In the genomic region with DNA sequence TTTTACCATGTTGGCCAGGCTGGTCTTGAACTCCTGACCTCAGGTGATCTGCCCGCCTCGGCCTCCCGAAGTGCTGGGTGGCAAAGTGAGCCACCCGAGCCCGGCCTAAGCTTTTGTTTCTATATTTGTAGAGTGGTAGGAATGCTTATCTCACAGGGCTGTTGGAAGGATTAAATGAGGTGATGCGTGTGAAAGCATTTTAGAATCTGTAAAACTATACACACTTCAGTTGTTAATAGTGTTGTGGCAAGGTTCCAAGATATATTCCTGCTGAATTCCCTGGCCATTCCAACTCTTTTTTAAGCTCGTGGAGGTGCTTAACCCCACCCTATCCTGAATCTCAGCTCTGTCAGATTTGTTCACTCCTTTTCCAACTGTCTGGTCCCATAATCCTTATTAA, we compare ENCODE assay signal across 29 cellular contexts.
"Had no signal": no experiment of that assay in that cellular context is flagged by ENCODE, and none has a peak within 500 bp of the region (broad histone marks: within the 10 kb centered on the region; RNA-seq: fewer than 3 reads in every experiment).

No MANE protein-coding gene starts in this region.

- DNase-seq: activated CD4-positive, alpha-beta memory T cell treated with anti-CD3 and anti-CD28 coated beads for 36 hours; activated CD4-positive, alpha-beta T cell treated with anti-CD3 and anti-CD28 coated beads, Interleukin-2, amount 10 ng/mL, durations not matched to agents 24 days and 14 days; activated CD4-positive, CD25-positive, alpha-beta regulatory T cell treated with anti-CD3 and anti-CD28 coated beads, Interleukin-2, amount 50 U/mL, for 72 hours; activated CD8-positive, alpha-beta memory T cell treated with anti-CD3 and anti-CD28 coated beads, Interleukin-2, amount 50 U/mL, for 48 hours; activated gamma-delta T cell; activated naive CD4-positive, alpha-beta T cell treated with anti-CD3 and anti-CD28 coated beads, Interleukin-2, amount 10 ng/mL, durations not matched to agents 7 days and 5 days; activated T-cell treated with anti-CD3 and anti-CD28 coated beads, Interleukin-2, amount 50 U/mL, for 24 hours; amniotic stem cell; endodermal cell; foreskin fibroblast; kidney glomerular epithelial cell; left lung; nephron progenitor cell; stimulated activated CD4-positive, alpha-beta T cell treated with anti-CD3 and anti-CD28 coated beads, Interleukin-12 subunit alpha, Interleukin-12 subunit beta, amount 100 ng/mL, for 4 hours; stimulated activated CD4-positive, alpha-beta T cell treated with anti-CD3 and anti-CD28 coated beads, Interleukin-4, amount 100 ng/mL, for 24 hours; substantia nigra; T-helper 9 cell; uterus had no signal

- H3K4me3 ChIP-seq: breast epithelium, left lung, skin epidermis, uterus had no signal

- H3K4me1 ChIP-seq: breast epithelium, uterus had no signal

- H3K36me3 ChIP-seq: breast epithelium, left lung, neutrophil, uterus had no signal

- H3K4me1 Mint-ChIP-seq: activated CD4-positive, alpha-beta T cell treated with anti-CD3 and anti-CD28 coated beads, Interleukin-2, amount 10 ng/mL, durations not matched to agents 24 days and 14 days; activated naive CD4-positive, alpha-beta T cell treated with anti-CD3 and anti-CD28 coated beads, Interleukin-2, amount 10 ng/mL, durations not matched to agents 7 days and 5 days; central memory CD8-positive, alpha-beta T cell; stimulated activated effector memory CD8-positive, alpha-beta T cell treated with anti-CD3 and anti-CD28 coated beads, Interleukin-12 subunit alpha, Interleukin-12 subunit beta, amount 100 ng/mL, for 72 hours had no signal

- ATAC-seq: esophagus mucosa; left lung; sciatic nerve; stimulated activated effector memory CD8-positive, alpha-beta T cell treated with anti-CD3 and anti-CD28 coated beads, Interleukin-12 subunit alpha, Interleukin-12 subunit beta, amount 100 ng/mL, for 72 hours had no signal

- H3K27ac Mint-ChIP-seq: activated CD4-positive, alpha-beta memory T cell treated with anti-CD3 and anti-CD28 coated beads for 36 hours; activated CD4-positive, alpha-beta T cell treated with anti-CD3 and anti-CD28 coated beads, Interleukin-2, amount 10 ng/mL, durations not matched to agents 24 days and 14 days; activated naive CD4-positive, alpha-beta T cell treated with anti-CD3 and anti-CD28 coated beads, Interleukin-2, amount 10 ng/mL, durations not matched to agents 7 days and 5 days; activated T-cell treated with anti-CD3 and anti-CD28 coated beads, Interleukin-2, amount 50 U/mL, for 24 hours; dendritic cell treated with granulocyte-macrophage colony-stimulating factor and Interleukin-4, amounts not matched to agents 40 ng/mL and 50 ng/mL, for 4 days; endodermal cell; nephron progenitor cell; stimulated activated effector memory CD8-positive, alpha-beta T cell treated with anti-CD3 and anti-CD28 coated beads, Interleukin-12 subunit alpha, Interleukin-12 subunit beta, amount 100 ng/mL, for 72 hours; stimulated activated naive CD8-positive, alpha-beta T cell treated with anti-CD3 and anti-CD28 coated beads, Interleukin-15, Interleukin-2, amounts not matched to agents 100 ng/mL and 50 ng/mL, for 24 hours; type B pancreatic cell had no signal

- H3K9me3 Mint-ChIP-seq: activated CD4-positive, alpha-beta memory T cell treated with anti-CD3 and anti-CD28 coated beads for 36 hours; activated CD4-positive, alpha-beta T cell treated with anti-CD3 and anti-CD28 coated beads, Interleukin-2, amount 10 ng/mL, durations not matched to agents 24 days and 14 days; activated naive CD4-positive, alpha-beta T cell treated with anti-CD3 and anti-CD28 coated beads, Interleukin-2, amount 10 ng/mL, durations not matched to agents 7 days and 5 days; activated T-cell treated with anti-CD3 and anti-CD28 coated beads, Interleukin-2, amount 50 U/mL, for 24 hours; central memory CD8-positive, alpha-beta T cell; dendritic cell treated with granulocyte-macrophage colony-stimulating factor and Interleukin-4, amounts not matched to agents 40 ng/mL and 50 ng/mL, for 4 days; endodermal cell; nephron progenitor cell; stimulated activated effector memory CD8-positive, alpha-beta T cell treated with anti-CD3 and anti-CD28 coated beads, Interleukin-12 subunit alpha, Interleukin-12 subunit beta, amount 100 ng/mL, for 72 hours; stimulated activated naive CD8-positive, alpha-beta T cell treated with anti-CD3 and anti-CD28 coated beads, Interleukin-15, Interleukin-2, amounts not matched to agents 100 ng/mL and 50 ng/mL, for 24 hours; type B pancreatic cell had no signal

- H3K9me3 ChIP-seq: breast epithelium, left lung, neutrophil, uterus had no signal

- H3K4me3 Mint-ChIP-seq: activated CD4-positive, alpha-beta memory T cell treated with anti-CD3 and anti-CD28 coated beads for 36 hours; activated CD4-positive, alpha-beta T cell treated with anti-CD3 and anti-CD28 coated beads, Interleukin-2, amount 10 ng/mL, durations not matched to agents 24 days and 14 days; activated naive CD4-positive, alpha-beta T cell treated with anti-CD3 and anti-CD28 coated beads, Interleukin-2, amount 10 ng/mL, durations not matched to agents 7 days and 5 days; activated T-cell treated with anti-CD3 and anti-CD28 coated beads, Interleukin-2, amount 50 U/mL, for 24 hours; central memory CD8-positive, alpha-beta T cell; dendritic cell treated with granulocyte-macrophage colony-stimulating factor and Interleukin-4, amounts not matched to agents 40 ng/mL and 50 ng/mL, for 4 days; endodermal cell; nephron progenitor cell; stimulated activated effector memory CD8-positive, alpha-beta T cell treated with anti-CD3 and anti-CD28 coated beads, Interleukin-12 subunit alpha, Interleukin-12 subunit beta, amount 100 ng/mL, for 72 hours; stimulated activated naive CD8-positive, alpha-beta T cell treated with anti-CD3 and anti-CD28 coated beads, Interleukin-15, Interleukin-2, amounts not matched to agents 100 ng/mL and 50 ng/mL, for 24 hours; type B pancreatic cell had no signal

- H3K27me3 Mint-ChIP-seq: activated CD4-positive, alpha-beta memory T cell treated with anti-CD3 and anti-CD28 coated beads for 36 hours; activated T-cell treated with anti-CD3 and anti-CD28 coated beads, Interleukin-2, amount 50 U/mL, for 24 hours; type B pancreatic cell had no signal

- H3K27ac ChIP-seq: breast epithelium, left lung, neutrophil, skin epidermis, uterus, VCaP had no signal

- H3K36me3 Mint-ChIP-seq: activated CD4-positive, alpha-beta memory T cell treated with anti-CD3 and anti-CD28 coated beads for 36 hours; activated naive CD4-positive, alpha-beta T cell treated with anti-CD3 and anti-CD28 coated beads, Interleukin-2, amount 10 ng/mL, durations not matched to agents 7 days and 5 days; stimulated activated effector memory CD8-positive, alpha-beta T cell treated with anti-CD3 and anti-CD28 coated beads, Interleukin-12 subunit alpha, Interleukin-12 subunit beta, amount 100 ng/mL, for 72 hours; type B pancreatic cell had no signal
